18 cellular contexts compared by ENCODE assay signal in the genomic region with DNA sequence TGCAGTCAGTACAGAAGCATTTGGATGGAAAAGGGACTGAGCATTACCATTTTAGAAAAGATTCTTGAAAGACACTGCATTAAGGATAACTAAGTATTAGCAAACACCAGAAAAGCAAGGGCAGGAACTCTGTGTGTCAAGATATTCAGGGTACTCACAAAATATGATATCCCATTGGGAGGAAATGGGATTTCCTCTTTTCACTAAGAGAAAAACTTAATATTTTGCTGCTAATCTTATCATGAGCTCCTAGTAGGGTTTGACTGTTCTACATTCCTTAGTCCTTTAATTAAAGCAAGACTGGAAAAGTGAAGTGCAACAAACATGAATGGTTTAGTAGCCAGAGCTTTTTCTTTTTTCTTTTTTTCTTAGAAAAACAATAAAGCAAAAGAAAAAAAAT.
DNase-seq lines count a peak whose midpoint lies in the region; ATAC-seq and TF ChIP-seq lines count a peak whose summit lies in the region.
"Had no signal": no experiment of that assay in that cellular context is flagged by ENCODE, and none has a peak within 500 bp of the region (broad histone marks: within the 10 kb centered on the region; RNA-seq: fewer than 3 reads in every experiment).

No MANE protein-coding gene starts in this region.

- ATAC-seq in left ventricle myocardium superior = peak; percentile 30
- ATAC-seq: A549; CD8-positive, alpha-beta T cell had no signal

- POLR2A ChIA-PET in PC-9 (lab: Charles Lee; ENCODE audit: unreplicated experiment) = no interaction called here

- H4K20me1 ChIP-seq in PC-9 (ENCODE audit: insufficient read depth) (no peaks in the 10 kb centered on the region), smooth muscle cell (ENCODE audit: low read depth) (no peaks in the 10 kb centered on the region)

- no peak overlapping the region for H3K4me2 ChIP-seq in PC-9
- no peak overlapping the region for H3K4me2 ChIP-seq in smooth muscle cell
- H3K4me2 ChIP-seq: A549 had no signal

- H3K4me1 ChIP-seq in PC-9 (replicated peaks; ENCODE audit: insufficient read depth) (no peaks in the 10 kb centered on the region), smooth muscle cell (ENCODE audit: low read depth) (no peaks in the 10 kb centered on the region)
- H3K4me1 ChIP-seq: A549, BE2C, Caco-2 had no signal

- H3K79me2 ChIP-seq in PC-9 (ENCODE audit: low read depth) (no peaks in the 10 kb centered on the region), smooth muscle cell (ENCODE audit: low read depth) (no peaks in the 10 kb centered on the region)

- no TSS peak for BruUV-seq in PC-9 (replicated peaks; lab: Mats Ljungman, UMichigan)

- H3K9me3 ChIP-seq in PC-9 (ENCODE audit: insufficient read depth, low read depth) = no peaks in the 10 kb centered on the region; the same call in 1 of the 2 replicates
- no peaks in the 10 kb centered on the region for H3K9me3 ChIP-seq in smooth muscle cell (replicated peaks; ENCODE audit: low read depth)
- H3K9me3 ChIP-seq: A549, BE2C, Caco-2 had no signal

- intact Hi-C loops in left ventricle myocardium superior (cut with micrococcal nuclease) (no loop called here), cardiac septum (cut with DNase I) (no loop called here), PC-9 (cut with micrococcal nuclease; ENCODE audit: unreplicated experiment) (no loop called here)

- H3F3A ChIP-seq in PC-9 (ENCODE audit: insufficient read depth, low read depth) (no peaks in the 10 kb centered on the region), smooth muscle cell (ENCODE audit: low read depth) (no peaks in the 10 kb centered on the region)

- DNase-seq in left ventricle myocardium superior (no peak), cardiac septum (ENCODE audit: low spot score) (no peak), PC-9 (no peak), smooth muscle cell (lab: John Stamatoyannopoulos, UW; ENCODE audit: unreplicated experiment) (no peak), CD1c-positive myeloid dendritic cell (ENCODE audit: extremely low spot score) (no peak), GM13977 (ENCODE audit: low spot score) (no peak)
- DNase-seq: 8988T; BE2C; C1 segment of cervical spinal cord; Caco-2; CD4-positive, CD25-positive, alpha-beta regulatory T cell; CD8-positive, alpha-beta T cell; DMS153; DND-41; GM23248; H7; HCEC 1CT had no signal

- H3K27me3 ChIP-seq in PC-9 (ENCODE audit: insufficient read depth, low read depth) (no peaks in the 10 kb centered on the region), smooth muscle cell (ENCODE audit: low read depth) (no peaks in the 10 kb centered on the region)
- H3K27me3 ChIP-seq: BE2C had no signal

- H2AFZ ChIP-seq in PC-9 = 0 out of 2 replicates have a peak overlapping the region, but pooled peaks have one; percentile 5
- peak overlapping the region; percentile 3 for H2AFZ ChIP-seq in smooth muscle cell (ENCODE audit: low read depth)

- H3K4me3 ChIP-seq in PC-9 (no peak overlapping the region), smooth muscle cell (no peak overlapping the region)
- H3K4me3 ChIP-seq: A549, GM23248 had no signal

- H3K9ac ChIP-seq in smooth muscle cell (ENCODE audit: low read depth) = no peak overlapping the region
- H3K9ac ChIP-seq: GM23248 had no signal

- no peak for TF ChIP-seq CTCF in PC-9 (conservative IDR thresholded peaks at IDR 0.05)
- no peak for TF ChIP-seq CTCF in smooth muscle cell (IDR thresholded peaks at IDR 0.05; ENCODE audit: borderline replicate concordance, insufficient read depth, poor library complexity, severe bottlenecking)
- TF ChIP-seq CTCF in GM13977 (IDR thresholded peaks at IDR 0.05; ENCODE audit: extremely low read depth, insufficient read depth, missing control alignments) = no peak

- CTCF ChIA-PET in PC-9 (lab: Charles Lee) = no interaction called here

- H3K27ac ChIP-seq in PC-9 = no peak overlapping the region
- H3K27ac ChIP-seq in smooth muscle cell (ENCODE audit: low read depth) = no peak overlapping the region
- H3K27ac ChIP-seq: A549, GM23248 had no signal

- H3K36me3 ChIP-seq in PC-9 (ENCODE audit: low read depth) (no peaks in the 10 kb centered on the region), smooth muscle cell (ENCODE audit: low read depth) (no peaks in the 10 kb centered on the region)
- H3K36me3 ChIP-seq: BE2C had no signal

- H3K9me2 ChIP-seq in PC-9 (ENCODE audit: insufficient read depth) = no peaks in the 10 kb centered on the region

- in situ Hi-C loops in GM13977 (cut with MboI; ENCODE audit: low pct_unique_long_range_greater_than_20kb, low sequenced_read_pairs, unreplicated experiment) = no loop called here
